ENCODE assay signal across 8 cellular contexts in genomic region chr3:31532587-31533168, GRCh38. TPM values are rescaled to one million over a fixed set of nuclear protein-coding genes. Genes with fewer than 3 reads are reported as not detected.
DNase-seq lines count a peak whose midpoint lies in the region; FAIRE-seq and TF ChIP-seq lines count a peak whose summit lies in the region.

STT3B (plus strand) TSS chr3:31532925; CDS start chr3:31532999, 74 bp downstream.

- FAIRE-seq in H54 (lab: Jason Lieb, UNC) = no peak

- H3K4me3 Mint-ChIP-seq in MCF 10A (ENCODE audit: unreplicated experiment) = no peak within 1 kb of the TSS
- peak within 1 kb of the TSS; percentile 96 to 99 (median 98) for H3K4me3 Mint-ChIP-seq in immature natural killer cell

- H3K27me3 Mint-ChIP-seq in MCF 10A (ENCODE audit: insufficient read depth, unreplicated experiment) = no peaks in the 10 kb centered on the region
- peaks cover 11 to 20% (median 20%) of the 10 kb centered on the region in 3 donors for H3K27me3 Mint-ChIP-seq in immature natural killer cell (ENCODE audit: low read depth in 3 of 3)

- TF ChIP-seq POLR2A in H54 (IDR thresholded peaks at IDR 0.05; ENCODE audit: low read depth, low read length) = peak; percentile 73

- H3K36me3 Mint-ChIP-seq in MCF 10A (ENCODE audit: insufficient read depth, unreplicated experiment) (peaks cover 6% of the 10 kb centered on the region), immature natural killer cell (no peaks in the 10 kb centered on the region)

- intact Hi-C loops in T-helper 2 cell treated with Interferon-gamma antibody and Interleukin-4, amounts not matched to agents 100 ng/mL and 5 ng/mL, for 36 hours (cut with micrococcal nuclease) = loop anchor here (1.0 to 10.0 kb wide), 14 partner anchors 9 to 1152 kb away; partner anchors contain the start of genes CNOT10, DYNC1LI1 and GPD1L
- intact Hi-C loops in MCF 10A (cut with micrococcal nuclease) = loop anchor here (5.0 to 10.0 kb wide), 5 partner anchors 278 to 760 kb away; partner anchors contain the start of genes OSBPL10 and ZNF860

- CTCF ChIA-PET in MCF 10A (lab: Yijun Ruan, JAX) = interaction anchor here (0.6 to 1.5 kb wide), 12 partner anchors 13 to 597 kb away, joined by 3 to 5 read pairs (median 3); no protein-coding TSS in a partner anchor

- peak within 1 kb of the TSS; percentile 98 for H3K27ac Mint-ChIP-seq in MCF 10A (ENCODE audit: low read depth, unreplicated experiment)
- H3K27ac Mint-ChIP-seq in immature natural killer cell = peak within 1 kb of the TSS; percentile 94 to 99 (median 98)

- DNase-seq in GM12864 (ENCODE audit: low read depth) (peak; percentile 50), H54 (ENCODE audit: insufficient read length, low spot score) (peak; percentile 54), LoVo (ENCODE audit: low spot score) (peak; percentile 85), MCF 10A (ENCODE audit: unreplicated experiment) (peak; percentile 88), immature natural killer cell (peak in 1 of 3 donors; percentile 89), globus pallidus (ENCODE audit: low spot score) (no peak)
- peak; percentile 81 for DNase-seq in stimulated activated CD4-positive, alpha-beta T cell treated with anti-CD3 and anti-CD28 coated beads, Interleukin-12 subunit alpha, Interleukin-12 subunit beta, amount 100 ng/mL, for 4 hours

- POLR2A ChIA-PET in MCF 10A (lab: Yijun Ruan, JAX) = interaction anchor here (0.5 to 4.6 kb wide), 72 partner anchors 8 to 1221 kb away, joined by 3 to 107 read pairs (median 4); partner anchors contain the start of genes OSBPL10, TGFBR2 and ZNF860

- peak within 1 kb of the TSS; percentile 89 for H3K4me3 ChIP-seq in GM12864 (ENCODE audit: low read depth, low read length)

- TF ChIP-seq CTCF in GM12864 (IDR thresholded peaks at IDR 0.05; ENCODE audit: low read depth, low read length, missing control alignments) (no peak), MCF 10A (IDR thresholded peaks at IDR 0.05; ENCODE audit: unreplicated experiment) (no peak)

- peaks cover 11% of the 10 kb centered on the region for H3K4me1 Mint-ChIP-seq in MCF 10A (ENCODE audit: insufficient read depth, unreplicated experiment)
- H3K4me1 Mint-ChIP-seq in immature natural killer cell = peaks cover 39 to 47% of the 10 kb centered on the region in 2 donors

- no peaks in the 10 kb centered on the region for H3K9me3 Mint-ChIP-seq in MCF 10A (ENCODE audit: unreplicated experiment)
- H3K9me3 Mint-ChIP-seq in immature natural killer cell = no peaks in the 10 kb centered on the region

- no TSS peak for BruUV-seq in MCF 10A (replicated peaks; lab: Mats Ljungman, UMichigan)

RNA-seq across cellular contexts. Expression of gene STT3B, which starts in this region (rescaled TPM):
- total RNA-seq in T-helper 2 cell treated with Interferon-gamma antibody and Interleukin-4, amounts not matched to agents 100 ng/mL and 5 ng/mL, for 36 hours = 133 and 138 TPM in 2 replicates
- total RNA-seq in MCF 10A (2022) = 118 and 133 TPM in 2 replicates
- polyA plus RNA-seq in immature natural killer cell = 100 to 1,000 TPM in 2 of 3 donors, 10 to 100 TPM in 1; 66.3 to 132 (median 105) TPM
